Comparison of ENCODE assay signal across 21 cellular contexts in genomic region chrX:143994206-143994605, GRCh38.
DNase-seq lines count a peak whose midpoint lies in the region; FAIRE-seq and TF ChIP-seq lines count a peak whose summit lies in the region.
"Had no signal": no experiment of that assay in that cellular context is flagged by ENCODE, and none has a peak within 500 bp of the region (broad histone marks: within the 10 kb centered on the region; RNA-seq: fewer than 3 reads in every experiment).

No MANE protein-coding gene starts in this region.

- H3K27me3 Mint-ChIP-seq in MCF 10A (ENCODE audit: insufficient read depth, unreplicated experiment) (no peaks in the 10 kb centered on the region), progenitor cell of endocrine pancreas (no peaks in the 10 kb centered on the region)

- peaks cover 5% of the 10 kb centered on the region for H3K4me1 Mint-ChIP-seq in MCF 10A (ENCODE audit: insufficient read depth, unreplicated experiment)
- H3K4me1 Mint-ChIP-seq in progenitor cell of endocrine pancreas (ENCODE audit: low read depth): no peaks in the 10 kb centered on the region
- H3K4me1 Mint-ChIP-seq: CD14-positive monocyte had no signal

- in situ Hi-C loops in GM13977 (cut with MboI; ENCODE audit: low pct_unique_long_range_greater_than_20kb, low sequenced_read_pairs, unreplicated experiment): no loop called here

- no TSS peak for BruUV-seq in MCF 10A (replicated peaks; lab: Mats Ljungman, UMichigan)

- H3K27me3 ChIP-seq in breast epithelium (no peaks in the 10 kb centered on the region), kidney epithelial cell (ENCODE audit: control insufficient read depth, insufficient read depth, low read length) (no peaks in the 10 kb centered on the region)

- peak; percentile 85 for FAIRE-seq in colon (lab: Jason Lieb, UNC)
- FAIRE-seq: GM12892, H1 had no signal

- POLR2A ChIA-PET in MCF 10A (lab: Yijun Ruan, JAX): interaction anchor here (0.6 to 0.9 kb wide), 3 partner anchors 10 to 302 kb away, joined by 3 to 4 read pairs (median 3); no protein-coding TSS in a partner anchor

- H3K36me3 ChIP-seq in breast epithelium: no peaks in the 10 kb centered on the region
- H3K36me3 ChIP-seq in kidney epithelial cell (ENCODE audit: control insufficient read depth, insufficient read depth, low read length): no peaks in the 10 kb centered on the region

- H3K36me3 Mint-ChIP-seq in MCF 10A (ENCODE audit: insufficient read depth, unreplicated experiment) (no peaks in the 10 kb centered on the region), progenitor cell of endocrine pancreas (ENCODE audit: insufficient read depth) (no peaks in the 10 kb centered on the region)
- H3K36me3 Mint-ChIP-seq: CD14-positive monocyte had no signal

- no peak for TF ChIP-seq POLR2A in breast epithelium (IDR thresholded peaks at IDR 0.05)

- CTCF ChIA-PET in MCF 10A (lab: Yijun Ruan, JAX): interaction anchor here (0.6 kb wide), 1 partner anchor 260 kb away, joined by 3 read pairs; no protein-coding TSS in a partner anchor

- peaks cover 15% of the 10 kb centered on the region for H3K9me3 Mint-ChIP-seq in MCF 10A (ENCODE audit: unreplicated experiment)
- peaks cover 41% of the 10 kb centered on the region for H3K9me3 Mint-ChIP-seq in progenitor cell of endocrine pancreas (ENCODE audit: low read depth)
- H3K9me3 Mint-ChIP-seq: HFFc6 had no signal

- intact Hi-C loops in MCF 10A (cut with micrococcal nuclease) (no loop called here), breast epithelium (cut with DNase I; ENCODE audit: low total_unique reads) (no loop called here)

- H3K4me3 ChIP-seq in breast epithelium: no peak overlapping the region
- no peak overlapping the region for H3K4me3 ChIP-seq in kidney epithelial cell (ENCODE audit: low read depth, low read length)
- H3K4me3 ChIP-seq: PC-9 had no signal

- H3K9me3 ChIP-seq in breast epithelium: peaks cover 0 to 5% of the 10 kb centered on the region in 2 donors

- H3K4me3 Mint-ChIP-seq in MCF 10A (ENCODE audit: unreplicated experiment) (no peak overlapping the region), progenitor cell of endocrine pancreas (ENCODE audit: low read depth) (no peak overlapping the region)
- H3K4me3 Mint-ChIP-seq: CD14-positive monocyte, HFFc6 had no signal

- H3K27ac ChIP-seq in breast epithelium: no peak overlapping the region
- H3K27ac ChIP-seq: PC-9 had no signal

- TF ChIP-seq CTCF in MCF 10A (IDR thresholded peaks at IDR 0.05; ENCODE audit: unreplicated experiment): no peak
- no peak for TF ChIP-seq CTCF in breast epithelium (IDR thresholded peaks at IDR 0.05)
- TF ChIP-seq CTCF in kidney epithelial cell (IDR thresholded peaks at IDR 0.05; ENCODE audit: insufficient read depth, low read length, poor library complexity, severe bottlenecking): no peak
- no peak for TF ChIP-seq CTCF in GM13977 (IDR thresholded peaks at IDR 0.05; ENCODE audit: extremely low read depth, insufficient read depth, missing control alignments)
- no peak for TF ChIP-seq CTCF in progenitor cell of endocrine pancreas (IDR thresholded peaks at IDR 0.05; ENCODE audit: unreplicated experiment)

- H3K4me1 ChIP-seq in breast epithelium: no peaks in the 10 kb centered on the region

- H3K27ac Mint-ChIP-seq in MCF 10A (ENCODE audit: low read depth, unreplicated experiment) (no peak overlapping the region), progenitor cell of endocrine pancreas (no peak overlapping the region)
- H3K27ac Mint-ChIP-seq: CD14-positive monocyte, HFFc6 had no signal

- peak; percentile 21 for DNase-seq in MCF 10A (ENCODE audit: unreplicated experiment)
- DNase-seq in breast epithelium (ENCODE audit: low spot score in 2 of 2): no peak
- peak; percentile 21 for DNase-seq in kidney epithelial cell (ENCODE audit: low read depth)
- DNase-seq in superior temporal gyrus (ENCODE audit: extremely low spot score): no peak
- no peak for DNase-seq in NCI-H1694 (lab: John Stamatoyannopoulos, UW)
- no peak for DNase-seq in GM13977 (ENCODE audit: low spot score)
- no peak for DNase-seq in progenitor cell of endocrine pancreas (ENCODE audit: low spot score, unreplicated experiment)
- DNase-seq: COR-L47, DMS79, GDM1, HFFc6, MM.1S, NCI-H1105, NCI-H187, NCI-H446, PC-9, Right ventricle myocardium superior had no signal

Comparison
In these comparisons a context has a peak if more than half of its experiments do, and no peak if none do; other contexts are left out.
1. DNase-seq: peak in MCF 10A (single experiment) and kidney epithelial cell (single experiment); none in breast epithelium (0 of 2), superior temporal gyrus (single experiment), NCI-H1694 (single experiment), GM13977 (single experiment) and progenitor cell of endocrine pancreas (single experiment).